8 cellular contexts compared by ENCODE assay signal in the genomic region with DNA sequence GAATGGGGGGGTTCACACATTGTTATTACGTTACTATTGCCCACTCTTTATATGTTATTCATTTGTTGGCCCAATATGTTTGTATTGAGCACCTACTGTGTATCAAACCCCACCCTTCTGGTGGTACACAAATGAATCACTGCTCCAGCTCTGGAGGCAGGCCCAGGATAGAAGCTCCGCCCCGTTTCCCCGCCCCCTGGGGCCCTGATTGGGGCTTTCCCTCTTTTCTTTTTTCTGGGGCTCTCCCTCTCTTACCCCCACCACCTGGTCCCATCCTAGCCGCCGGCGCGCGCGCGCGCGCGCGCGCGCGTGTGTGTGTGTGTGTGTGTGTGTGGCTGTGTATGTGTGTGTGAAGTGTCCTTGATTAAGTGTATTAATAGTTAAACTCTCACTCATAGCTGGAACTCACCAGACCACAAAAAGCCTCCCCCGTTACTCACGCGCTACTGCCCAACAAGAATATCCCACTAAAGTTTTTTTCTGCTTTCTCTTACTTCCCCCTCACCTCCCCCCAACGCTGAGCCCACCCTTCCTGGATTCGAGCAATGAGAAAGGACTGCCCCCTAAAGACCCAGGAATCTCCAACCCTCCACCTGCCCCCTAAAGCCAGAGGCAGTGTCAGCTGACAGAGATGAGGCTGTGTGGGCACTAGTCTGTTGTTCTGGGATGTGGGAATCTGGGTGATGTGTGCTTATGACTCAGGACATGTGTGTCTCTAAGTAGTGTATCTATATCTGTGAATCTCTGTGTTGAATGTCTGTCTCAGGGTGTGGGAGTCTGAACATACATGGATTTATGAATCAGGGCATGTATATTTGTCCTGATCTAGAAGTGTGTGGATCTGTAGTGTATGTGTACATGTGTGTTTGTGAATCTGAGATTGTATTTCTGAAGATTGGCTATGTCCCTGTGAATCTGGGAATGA. TPM values are rescaled to one million over a fixed set of nuclear protein-coding genes. Genes with fewer than 3 reads are reported as not detected.
A peak's percentile ranks its signal among the peaks of the same experiment; 100 is the strongest.
DNase-seq lines count a peak whose midpoint lies in the region; ATAC-seq and TF ChIP-seq lines count a peak whose summit lies in the region.

No MANE protein-coding gene starts in this region.

- H3K27ac ChIP-seq in osteoblast (ENCODE audit: low read depth, low read length) (peak overlapping the region; percentile 98), aorta (ENCODE audit: low read depth in 1 of 2, low read length in 2 of 2) (peak overlapping the region; percentile 53 to 83)

- TF ChIP-seq CTCF in AG09309 (IDR thresholded peaks at IDR 0.05; ENCODE audit: control insufficient read depth, insufficient read depth, low read depth, low read length, missing control alignments) (no peak), osteoblast (IDR thresholded peaks at IDR 0.05; ENCODE audit: extremely low read depth, low read depth, low read length) (no peak)

- H3K9me3 ChIP-seq in adipocyte (ENCODE audit: control insufficient read depth, low read length) (no peaks in the 10 kb centered on the region), osteoblast (ENCODE audit: low read depth, low read length) (no peaks in the 10 kb centered on the region), aorta (ENCODE audit: control insufficient read depth, low read length) (no peaks in the 10 kb centered on the region)

- H3K4me1 ChIP-seq in adipocyte (ENCODE audit: control insufficient read depth, insufficient read depth, low read length) (peaks cover 68% of the 10 kb centered on the region), osteoblast (ENCODE audit: insufficient read depth, low read length) (peaks cover 63% of the 10 kb centered on the region), aorta (ENCODE audit: control insufficient read depth in 1 of 2, insufficient read depth in 2 of 2, low read length in 2 of 2) (peaks cover 0 to 1% of the 10 kb centered on the region in 2 donors)

- H3K9ac ChIP-seq in adipocyte (ENCODE audit: low read length), result peak overlapping the region; percentile 76

- peak overlapping the region; percentile 93 for H3K4me2 ChIP-seq in osteoblast (ENCODE audit: insufficient read depth, low read length)

- H3K27me3 ChIP-seq in adipocyte (replicated peaks; ENCODE audit: control insufficient read depth, insufficient read depth, low read length) (no peaks in the 10 kb centered on the region), osteoblast (ENCODE audit: insufficient read depth, low read length) (no peaks in the 10 kb centered on the region), aorta (ENCODE audit: control insufficient read depth in 1 of 2, insufficient read depth in 2 of 2, low read length in 1 of 2) (no peaks in the 10 kb centered on the region)

- intact Hi-C loops in Right ventricle myocardium superior (cut with DNase I), result no loop called here
- intact Hi-C loops in aorta (cut with DNase I), result loop anchor here (2.0 to 5.0 kb wide), 4 partner anchors 35 to 95 kb away; no protein-coding TSS in a partner anchor

- peaks cover 40% of the 10 kb centered on the region for H4K20me1 ChIP-seq in osteoblast (ENCODE audit: insufficient read depth, low read length)

- 0 to 3% methylated on average over 9 to 23 of the region's 23 CpGs for WGBS in aorta, 2 donors

- no peak for DNase-seq in AG09309 (ENCODE audit: low read depth)
- DNase-seq in RKO (ENCODE audit: low spot score), result peak; percentile 65
- DNase-seq in adipocyte (ENCODE audit: low read depth), result peak; percentile 90
- peak; percentile 88 for DNase-seq in Right ventricle myocardium superior
- peak; percentile 97 for DNase-seq in osteoblast (ENCODE audit: insufficient read length, low spot score, missing footprints)
- peak; percentile 84 to 94 for DNase-seq in aorta

- ATAC-seq in GM18909 (IDR thresholded peaks at IDR 0.05; ENCODE audit: poor library complexity, unreplicated experiment) (peak; percentile 49), HG03103 (IDR thresholded peaks at IDR 0.05; ENCODE audit: low read depth, unreplicated experiment) (peak; percentile 35), Right ventricle myocardium superior (ENCODE audit: poor library complexity) (peak; percentile 23), aorta (ENCODE audit: low FRiP score) (peak; percentile 30)

- H3K36me3 ChIP-seq in adipocyte (ENCODE audit: control insufficient read depth, insufficient read depth, low read length, severe bottlenecking) (no peaks in the 10 kb centered on the region), osteoblast (ENCODE audit: insufficient read depth, low read length) (peaks cover 5% of the 10 kb centered on the region), aorta (ENCODE audit: control insufficient read depth in 1 of 2, insufficient read depth in 2 of 2, low read length in 1 of 2) (no peaks in the 10 kb centered on the region)

- H2AFZ ChIP-seq in osteoblast (ENCODE audit: low read length), result no peak overlapping the region

- peaks cover 95% of the 10 kb centered on the region for H3K79me2 ChIP-seq in osteoblast (ENCODE audit: insufficient read depth, low read length)

- H3K4me3 ChIP-seq in AG09309 (ENCODE audit: control insufficient read depth, low read depth, low read length) (peak overlapping the region; percentile 83), adipocyte (ENCODE audit: low read length) (peak overlapping the region; percentile 91), osteoblast (ENCODE audit: insufficient read depth, low read length) (peak overlapping the region; percentile 93), aorta (ENCODE audit: low read length in 2 of 2) (no peak overlapping the region)

RNA-seq across cellular contexts. Expression of a gene that starts 4.0 kb away (rescaled TPM):
- total RNA-seq in Right ventricle myocardium superior (67.3 TPM), osteoblast (186 and 210 TPM in 2 replicates), aorta (10 to 100 TPM; 40.0 to 75.8 TPM)
- polyA plus RNA-seq in aorta, result 10 to 100 TPM; 21.2 to 31.5 TPM

Comparison
In these comparisons a context has a peak if more than half of its experiments do, and no peak if none do; other contexts are left out.
1. H3K4me3 ChIP-seq: peak in AG09309 (single experiment), adipocyte (single experiment) and osteoblast (single experiment); none in aorta (0 of 2).
2. Peak in every context shown above with its lines, with median percentiles within 50 percentile points of each other: ATAC-seq.